32 cellular contexts compared by ENCODE assay signal in the genomic region with DNA sequence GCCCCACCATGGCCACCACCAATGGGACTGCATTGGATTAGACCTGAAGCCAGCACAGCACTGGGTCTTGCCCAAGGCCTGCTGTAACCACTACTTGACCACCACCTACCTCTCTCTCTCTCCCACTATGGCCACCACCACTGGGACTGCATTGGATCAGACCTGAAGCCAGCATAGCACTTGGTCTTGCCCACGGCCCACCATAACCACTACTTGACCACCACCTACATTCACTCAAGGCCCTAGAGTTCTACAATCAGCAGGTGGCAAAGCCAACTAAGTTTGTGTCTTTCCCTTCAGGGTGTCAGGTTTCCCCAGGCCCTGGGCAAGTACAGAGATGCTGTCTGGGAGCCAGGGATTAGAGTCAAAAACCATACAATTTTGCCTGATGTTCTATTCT. TPM values are rescaled to one million over a fixed set of nuclear protein-coding genes. Genes with fewer than 3 reads are reported as not detected.
"Had no signal": no experiment of that assay in that cellular context is flagged by ENCODE, and none has a peak within 500 bp of the region (broad histone marks: within the 10 kb centered on the region; RNA-seq: fewer than 3 reads in every experiment).

No MANE protein-coding gene starts in this region.

- H3K27ac ChIP-seq: adrenal gland, body of pancreas, brain microvascular endothelial cell, breast epithelium, VCaP had no signal

- DNase-seq: activated B cell treated with CpG ODN at 0.5 μM for 24 hours; activated CD4-positive, alpha-beta memory T cell treated with anti-CD3 and anti-CD28 coated beads for 36 hours; activated CD4-positive, alpha-beta T cell treated with anti-CD3 and anti-CD28 coated beads for 4 hours; activated CD4-positive, alpha-beta T cell treated with anti-CD3 and anti-CD28 coated beads, Interleukin-2, amount 10 ng/mL, durations not matched to agents 24 days and 14 days; activated CD4-positive, alpha-beta T cell treated with anti-CD3 and anti-CD28 coated beads, Interleukin-2, amount 50 U/mL, for 1 hour; activated CD4-positive, alpha-beta T cell treated with anti-CD3 and anti-CD28 coated beads, Interleukin-2, amount 50 U/mL, for 4 hours; activated CD4-positive, CD25-positive, alpha-beta regulatory T cell treated with anti-CD3 and anti-CD28 coated beads, Interleukin-2, amount 50 U/mL, for 72 hours; activated CD8-positive, alpha-beta memory T cell treated with anti-CD3 and anti-CD28 coated beads, Interleukin-2, amount 50 U/mL, for 4 hours; activated CD8-positive, alpha-beta T cell treated with anti-CD3 and anti-CD28 coated beads for 36 hours; activated effector memory CD4-positive, alpha-beta T cell treated with anti-CD3 and anti-CD28 coated beads, Interleukin-2, amount 50 U/mL, for 16 hours; activated gamma-delta T cell treated with Interleukin-2 at 50 U/mL for 16 hours; activated naive CD4-positive, alpha-beta T cell; activated naive CD4-positive, alpha-beta T cell treated with anti-CD3 and anti-CD28 coated beads for 36 hours; activated naive CD4-positive, alpha-beta T cell treated with anti-CD3 and anti-CD28 coated beads, Interleukin-2, amount 50 U/mL, for 16 hours; activated naive CD8-positive, alpha-beta T cell treated with anti-CD3 and anti-CD28 coated beads for 36 hours; activated T-cell treated with anti-CD3 and anti-CD28 coated beads for 4 hours; activated T-cell treated with anti-CD3 and anti-CD28 coated beads, Interleukin-2, amount 50 U/mL, for 1 hour; activated T-cell treated with anti-CD3 and anti-CD28 coated beads, Interleukin-2, amount 50 U/mL, for 4 hours; activated T-cell treated with anti-CD3 and anti-CD28 coated beads, Interleukin-2, amount 50 U/mL, for 72 hours; adrenal gland; amniotic stem cell; body of pancreas; brain microvascular endothelial cell; central memory CD4-positive, alpha-beta T cell; SW 1271; T-helper 1 cell; T-helper 2 cell; T-helper 9 cell had no signal

- H3K36me3 ChIP-seq: adrenal gland, brain microvascular endothelial cell, breast epithelium had no signal

- ATAC-seq: activated CD8-positive, alpha-beta T cell treated with anti-CD3 and anti-CD28 coated beads for 36 hours; activated naive CD4-positive, alpha-beta T cell treated with anti-CD3 and anti-CD28 coated beads, Interleukin-2, amount 50 U/mL, for 72 hours; activated T-cell treated with anti-CD3 and anti-CD28 coated beads, Interleukin-2, amount 50 U/mL, for 4 hours; activated T-cell treated with anti-CD3 and anti-CD28 coated beads, Interleukin-2, amount 50 U/mL, for 72 hours; activated T-helper 17 cell treated with anti-CD3 and anti-CD28 coated beads, Interleukin-2, amount 50 U/mL, for 72 hours; body of pancreas had no signal

- H3K4me3 ChIP-seq: adrenal gland, body of pancreas, breast epithelium had no signal

- H3K4me1 ChIP-seq: breast epithelium had no signal

- H3K27me3 ChIP-seq: adrenal gland, body of pancreas, brain microvascular endothelial cell, breast epithelium had no signal

RNA-seq across cellular contexts. Expression of gene ESYT3, which starts 57.6 kb away (rescaled TPM):
- total RNA-seq: activated B cell treated with CpG ODN at 0.5 μM for 24 hours had no signal
